ENCODE assay signal across 8 cellular contexts in genomic region chr10:7788640-7789335, GRCh38. TPM values are rescaled to one million over a fixed set of nuclear protein-coding genes. Genes with fewer than 3 reads are reported as not detected.
A peak's percentile ranks its signal among the peaks of the same experiment; 100 is the strongest.
DNase-seq lines count a peak whose midpoint lies in the region; ATAC-seq and TF ChIP-seq lines count a peak whose summit lies in the region.

No MANE protein-coding gene starts in this region.

- DNase-seq in activated CD8-positive, alpha-beta T cell treated with anti-CD3 and anti-CD28 coated beads, Interleukin-2, amount 10 ng/mL, durations not matched to agents 7 days and 5 days = peak; percentile 45
- DNase-seq in iPS DF 6.9 (ENCODE audit: low read depth, low spot score) (no peak), stomach (no peak), NCI-H1105 treated with DMSO at 0.1 percent for 48 hours (lab: John Stamatoyannopoulos, UW) (no peak), NCI-H524 (lab: John Stamatoyannopoulos, UW) (no peak)

- no peak for TF ChIP-seq CTCF in stomach (IDR thresholded peaks at IDR 0.05)

- no peaks in the 10 kb centered on the region for H3K9me3 ChIP-seq in BLaER1
- H3K9me3 ChIP-seq in iPS DF 6.9 (ENCODE audit: control insufficient read depth, insufficient read depth, low read length) = no peaks in the 10 kb centered on the region
- H3K9me3 ChIP-seq in stomach = no peaks in the 10 kb centered on the region

- H3K27ac ChIP-seq in BLaER1 = peak overlapping the region; percentile 96
- H3K27ac ChIP-seq in iPS DF 6.9 (ENCODE audit: low read length) = no peak overlapping the region
- H3K27ac ChIP-seq in stomach = peak overlapping the region; percentile 77 to 94 (median 90)

- TF ChIP-seq POLR2A in stomach (IDR thresholded peaks at IDR 0.05) = no peak

- H3K4me3 ChIP-seq in BLaER1 (peak overlapping the region; percentile 98), iPS DF 6.9 (ENCODE audit: low read length) (peak overlapping the region; percentile 84), stomach (peak overlapping the region; percentile 79 to 97 (median 88))

- no peaks in the 10 kb centered on the region for H3K9me3 Mint-ChIP-seq in activated CD8-positive, alpha-beta T cell treated with anti-CD3 and anti-CD28 coated beads, Interleukin-2, amount 10 ng/mL, durations not matched to agents 7 days and 5 days (ENCODE audit: insufficient read depth)

- TF ChIP-seq EP300 in stomach (IDR thresholded peaks at IDR 0.05) = no peak

- intact Hi-C loops in stomach (cut with DNase I; ENCODE audit: low total_unique reads) = no loop called here

- H3K4me2 ChIP-seq in BLaER1 = peak overlapping the region; percentile 95

- no peaks in the 10 kb centered on the region for H3K27me3 Mint-ChIP-seq in activated CD8-positive, alpha-beta T cell treated with anti-CD3 and anti-CD28 coated beads, Interleukin-2, amount 10 ng/mL, durations not matched to agents 7 days and 5 days (ENCODE audit: low read depth)

- POLR2A ChIA-PET in activated CD8-positive, alpha-beta T cell treated with anti-CD3 and anti-CD28 coated beads, Interleukin-2, amount 10 ng/mL, durations not matched to agents 7 days and 5 days (lab: Charles Lee) = interaction anchor here (0.6 to 2.2 kb wide), 9 partner anchors 7 to 304 kb away, joined by 3 to 36 read pairs (median 4); partner anchors contain the start of gene TAF3

- no peak overlapping the region for H3K27ac Mint-ChIP-seq in activated CD8-positive, alpha-beta T cell treated with anti-CD3 and anti-CD28 coated beads, Interleukin-2, amount 10 ng/mL, durations not matched to agents 7 days and 5 days

- H3K36me3 ChIP-seq in BLaER1 = peaks cover 44% of the 10 kb centered on the region
- H3K36me3 ChIP-seq in iPS DF 6.9 (ENCODE audit: control insufficient read depth, insufficient read depth, low read length) = no peaks in the 10 kb centered on the region
- peaks cover 0 to 16% (median 7%) of the 10 kb centered on the region in 4 donors for H3K36me3 ChIP-seq in stomach

- peaks cover 51% of the 10 kb centered on the region for H3K4me1 Mint-ChIP-seq in activated CD8-positive, alpha-beta T cell treated with anti-CD3 and anti-CD28 coated beads, Interleukin-2, amount 10 ng/mL, durations not matched to agents 7 days and 5 days (ENCODE audit: low read depth)

- peaks cover 51% of the 10 kb centered on the region for H3K4me1 ChIP-seq in BLaER1
- H3K4me1 ChIP-seq in iPS DF 6.9 (ENCODE audit: control insufficient read depth, insufficient read depth, low read length) = no peaks in the 10 kb centered on the region
- peaks cover 21 to 86% (median 73%) of the 10 kb centered on the region in 4 donors for H3K4me1 ChIP-seq in stomach

- H3K36me3 Mint-ChIP-seq in activated CD8-positive, alpha-beta T cell treated with anti-CD3 and anti-CD28 coated beads, Interleukin-2, amount 10 ng/mL, durations not matched to agents 7 days and 5 days (ENCODE audit: low read depth) = peaks cover 34% of the 10 kb centered on the region

- no peak overlapping the region for H3K4me3 Mint-ChIP-seq in activated CD8-positive, alpha-beta T cell treated with anti-CD3 and anti-CD28 coated beads, Interleukin-2, amount 10 ng/mL, durations not matched to agents 7 days and 5 days

- no peaks in the 10 kb centered on the region for H3K27me3 ChIP-seq in BLaER1
- no peaks in the 10 kb centered on the region for H3K27me3 ChIP-seq in iPS DF 6.9 (ENCODE audit: control insufficient read depth, insufficient read depth, low read length)
- no peaks in the 10 kb centered on the region for H3K27me3 ChIP-seq in stomach

- H3K9ac ChIP-seq in BLaER1 = peak overlapping the region; percentile 98

- WGBS in iPS DF 6.9 (ENCODE audit: insufficient coverage, insufficient read length) = no CpG with 5 or more reads among the region's 25 CpGs
- 2 to 4% (median 2%) methylated on average over 14 to 25 of the region's 25 CpGs for WGBS in stomach, 5 donors

- ATAC-seq in GM18909 (IDR thresholded peaks at IDR 0.05; ENCODE audit: poor library complexity, unreplicated experiment) = peak; percentile 22
- peak; percentile 10 for ATAC-seq in HG03139 (IDR thresholded peaks at IDR 0.05; ENCODE audit: unreplicated experiment)
- ATAC-seq in activated CD8-positive, alpha-beta T cell treated with anti-CD3 and anti-CD28 coated beads, Interleukin-2, amount 10 ng/mL, durations not matched to agents 7 days and 5 days = peak; percentile 8

- CTCF ChIA-PET in activated CD8-positive, alpha-beta T cell treated with anti-CD3 and anti-CD28 coated beads, Interleukin-2, amount 10 ng/mL, durations not matched to agents 7 days and 5 days (lab: Charles Lee) = interaction anchor here (0.7 to 1.9 kb wide), 3 partner anchors 22 to 263 kb away, joined by 3 to 11 read pairs (median 6); partner anchors contain the start of gene TAF3

- H4K20me1 ChIP-seq in BLaER1 = peaks cover 96% of the 10 kb centered on the region

RNA-seq across cellular contexts. Expression of gene ATP5F1C, which starts 0.8 kb away (rescaled TPM):
- 100 to 1,000 TPM; 291 to 293 TPM for total RNA-seq in activated CD8-positive, alpha-beta T cell treated with anti-CD3 and anti-CD28 coated beads, Interleukin-2, amount 10 ng/mL, durations not matched to agents 7 days and 5 days
- 100 to 1,000 TPM in 4 of 5 donors, 10 to 100 TPM in 1; 93.6 to 518 (median 250) TPM for total RNA-seq in stomach
- polyA plus RNA-seq in stomach = 100 to 1,000 TPM; 400 to 648 (median 424) TPM

RNA-seq across cellular contexts. Expression of gene KIN, which starts 1.0 kb away (rescaled TPM):
- total RNA-seq in activated CD8-positive, alpha-beta T cell treated with anti-CD3 and anti-CD28 coated beads, Interleukin-2, amount 10 ng/mL, durations not matched to agents 7 days and 5 days = 10 to 100 TPM; 14.8 to 17.5 TPM
- total RNA-seq in stomach = 10 to 100 TPM in 2 of 5 donors, 1 to 10 TPM in 3; 4.1 to 51.9 (median 8.1) TPM
- 10 to 100 TPM in 2 of 3 donors, 1 to 10 TPM in 1; 8.5 to 16.8 (median 12.5) TPM for polyA plus RNA-seq in stomach

RNA-seq across cellular contexts. Expression of gene TAF3, which starts 29.5 kb away (rescaled TPM):
- 10 to 100 TPM; 13.7 to 14.6 TPM for total RNA-seq in activated CD8-positive, alpha-beta T cell treated with anti-CD3 and anti-CD28 coated beads, Interleukin-2, amount 10 ng/mL, durations not matched to agents 7 days and 5 days
- total RNA-seq in stomach = 10 to 100 TPM in 2 of 5 donors, 1 to 10 TPM in 3; 3.7 to 13.4 (median 6.5) TPM
- 10 to 100 TPM in 1 of 3 donors, 1 to 10 TPM in 2; 2.3 to 11.3 (median 4.4) TPM for polyA plus RNA-seq in stomach
